ENCODE assay signal across 8 cellular contexts in genomic region chr2:75403991-75404428, GRCh38.
DNase-seq lines count a peak whose midpoint lies in the region; ATAC-seq and TF ChIP-seq lines count a peak whose summit lies in the region.
"Had no signal": no experiment of that assay in that cellular context is flagged by ENCODE, and none has a peak within 500 bp of the region (broad histone marks: within the 10 kb centered on the region; RNA-seq: fewer than 3 reads in every experiment).

No MANE protein-coding gene starts in this region.

- H3K27ac Mint-ChIP-seq in nephron progenitor cell = no peak overlapping the region

- no peak overlapping the region for H3K4me3 Mint-ChIP-seq in nephron progenitor cell
- H3K4me3 Mint-ChIP-seq: central memory CD8-positive, alpha-beta T cell had no signal

- DNase-seq in GM04504 (ENCODE audit: low read depth) = peak; percentile 28
- peak; percentile 51 for DNase-seq in LHCN-M2 (ENCODE audit: low read depth)
- DNase-seq in SK-MEL-5 (ENCODE audit: low read depth, low spot score) = peak; percentile 78
- DNase-seq in erythroblast (lab: John Stamatoyannopoulos, UW) = peak; percentile 56 to 72
- peak; percentile 15 for DNase-seq in nephron progenitor cell

- H3K36me3 Mint-ChIP-seq in nephron progenitor cell (ENCODE audit: low read depth) = no peaks in the 10 kb centered on the region

- no peaks in the 10 kb centered on the region for H3K27me3 Mint-ChIP-seq in nephron progenitor cell (ENCODE audit: low read depth, poor library complexity)

- no peak for TF ChIP-seq POLR2A in erythroblast (IDR thresholded peaks at IDR 0.05; ENCODE audit: low read length)

- in situ Hi-C loops in SK-MEL-5 (cut with HindIII; ENCODE audit: low pct_unique_long_range_greater_than_20kb, low sequenced_read_pairs) = no loop called here

- peak; percentile 87 for ATAC-seq in GM21786 (IDR thresholded peaks at IDR 0.05; ENCODE audit: unreplicated experiment)
- ATAC-seq in HG03571 (IDR thresholded peaks at IDR 0.05; ENCODE audit: unreplicated experiment) = no peak

- peak; percentile 75 for TF ChIP-seq CTCF in nephron progenitor cell (IDR thresholded peaks at IDR 0.05)

- H3K9me3 Mint-ChIP-seq in nephron progenitor cell = no peaks in the 10 kb centered on the region
- H3K9me3 Mint-ChIP-seq: central memory CD8-positive, alpha-beta T cell had no signal

- H3K4me1 Mint-ChIP-seq in nephron progenitor cell = peaks cover 4% of the 10 kb centered on the region
- H3K4me1 Mint-ChIP-seq: central memory CD8-positive, alpha-beta T cell had no signal

Comparison
In these comparisons a context has a peak if more than half of its experiments do, and no peak if none do; other contexts are left out.
1. DNase-seq: peak in every context shown above with its lines; median percentile 78 in SK-MEL-5; 64 in erythroblast; 51 in LHCN-M2; 28 in GM04504; 15 in nephron progenitor cell.